In the genomic region with DNA sequence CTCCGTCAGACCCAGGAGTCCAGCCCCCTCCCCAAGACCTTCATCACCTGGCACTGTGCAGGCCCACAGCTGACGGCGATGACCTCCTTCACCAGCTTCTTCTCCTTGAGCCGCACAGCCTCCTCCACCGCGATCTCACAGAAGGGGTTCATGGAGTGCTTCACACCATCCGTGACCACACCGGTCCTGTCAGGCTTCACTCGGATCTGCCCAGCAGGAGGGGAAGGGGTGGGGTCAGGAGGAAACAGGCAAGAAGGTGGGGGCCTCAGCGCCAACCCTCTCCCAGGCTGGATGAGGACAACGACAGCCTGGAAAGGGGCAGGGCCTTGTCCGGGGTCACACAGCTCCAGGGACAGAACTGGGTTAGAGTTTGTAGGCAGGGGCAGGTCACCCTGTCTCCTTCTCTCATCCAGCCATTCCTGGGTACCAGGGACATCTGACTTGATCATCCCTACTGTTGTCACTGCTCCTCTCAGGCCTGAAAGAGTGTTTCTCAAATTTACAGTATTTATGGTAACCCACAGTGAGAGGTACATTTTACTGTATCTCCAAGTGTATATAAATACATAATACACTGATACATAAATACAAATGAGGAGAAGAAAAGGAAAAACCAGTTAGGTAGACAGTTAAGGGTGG, we compare ENCODE assay signal across 1 cellular context.
TF ChIP-seq lines count a peak whose summit lies in the region.

No MANE protein-coding gene starts in this region.

TF ChIP-seq in HepG2, 621 proteins besides CTCF, POLR2A, EP300 and RAD21 (continued from another document and continues in another):
- TF ChIP-seq, protein P1, sequence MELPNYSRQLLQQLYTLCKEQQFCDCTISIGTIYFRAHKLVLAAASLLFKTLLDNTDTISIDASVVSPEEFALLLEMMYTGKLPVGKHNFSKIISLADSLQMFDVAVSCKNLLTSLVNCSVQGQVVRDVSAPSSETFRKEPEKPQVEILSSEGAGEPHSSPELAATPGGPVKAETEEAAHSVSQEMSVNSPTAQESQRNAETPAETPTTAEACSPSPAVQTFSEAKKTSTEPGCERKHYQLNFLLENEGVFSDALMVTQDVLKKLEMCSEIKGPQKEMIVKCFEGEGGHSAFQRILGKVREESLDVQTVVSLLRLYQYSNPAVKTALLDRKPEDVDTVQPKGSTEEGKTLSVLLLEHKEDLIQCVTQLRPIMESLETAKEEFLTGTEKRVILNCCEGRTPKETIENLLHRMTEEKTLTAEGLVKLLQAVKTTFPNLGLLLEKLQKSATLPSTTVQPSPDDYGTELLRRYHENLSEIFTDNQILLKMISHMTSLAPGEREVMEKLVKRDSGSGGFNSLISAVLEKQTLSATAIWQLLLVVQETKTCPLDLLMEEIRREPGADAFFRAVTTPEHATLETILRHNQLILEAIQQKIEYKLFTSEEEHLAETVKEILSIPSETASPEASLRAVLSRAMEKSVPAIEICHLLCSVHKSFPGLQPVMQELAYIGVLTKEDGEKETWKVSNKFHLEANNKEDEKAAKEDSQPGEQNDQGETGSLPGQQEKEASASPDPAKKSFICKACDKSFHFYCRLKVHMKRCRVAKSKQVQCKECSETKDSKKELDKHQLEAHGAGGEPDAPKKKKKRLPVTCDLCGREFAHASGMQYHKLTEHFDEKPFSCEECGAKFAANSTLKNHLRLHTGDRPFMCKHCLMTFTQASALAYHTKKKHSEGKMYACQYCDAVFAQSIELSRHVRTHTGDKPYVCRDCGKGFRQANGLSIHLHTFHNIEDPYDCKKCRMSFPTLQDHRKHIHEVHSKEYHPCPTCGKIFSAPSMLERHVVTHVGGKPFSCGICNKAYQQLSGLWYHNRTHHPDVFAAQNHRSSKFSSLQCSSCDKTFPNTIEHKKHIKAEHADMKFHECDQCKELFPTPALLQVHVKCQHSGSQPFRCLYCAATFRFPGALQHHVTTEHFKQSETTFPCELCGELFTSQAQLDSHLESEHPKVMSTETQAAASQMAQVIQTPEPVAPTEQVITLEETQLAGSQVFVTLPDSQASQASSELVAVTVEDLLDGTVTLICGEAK (IDR thresholded peaks at IDR 0.05), result no peak
- TF ChIP-seq, protein P1 (CRISPR knock-in tag; IDR thresholded peaks at IDR 0.05), result peak; percentile 10; the same call in 1 of the 2 replicates
- TF ChIP-seq NCOA1 (CRISPR knock-in tag; IDR thresholded peaks at IDR 0.05), result no peak
- no peak for TF ChIP-seq ZMAT3 (CRISPR knock-in tag; conservative IDR thresholded peaks at IDR 0.05)
- TF ChIP-seq ZNF777 (CRISPR knock-in tag; IDR thresholded peaks at IDR 0.05), result no peak
- TF ChIP-seq ZNF772 (CRISPR knock-in tag; IDR thresholded peaks at IDR 0.05), result 0 out of 2 replicates have a peak, but pooled peaks have one; percentile 13
- TF ChIP-seq, protein P2, sequence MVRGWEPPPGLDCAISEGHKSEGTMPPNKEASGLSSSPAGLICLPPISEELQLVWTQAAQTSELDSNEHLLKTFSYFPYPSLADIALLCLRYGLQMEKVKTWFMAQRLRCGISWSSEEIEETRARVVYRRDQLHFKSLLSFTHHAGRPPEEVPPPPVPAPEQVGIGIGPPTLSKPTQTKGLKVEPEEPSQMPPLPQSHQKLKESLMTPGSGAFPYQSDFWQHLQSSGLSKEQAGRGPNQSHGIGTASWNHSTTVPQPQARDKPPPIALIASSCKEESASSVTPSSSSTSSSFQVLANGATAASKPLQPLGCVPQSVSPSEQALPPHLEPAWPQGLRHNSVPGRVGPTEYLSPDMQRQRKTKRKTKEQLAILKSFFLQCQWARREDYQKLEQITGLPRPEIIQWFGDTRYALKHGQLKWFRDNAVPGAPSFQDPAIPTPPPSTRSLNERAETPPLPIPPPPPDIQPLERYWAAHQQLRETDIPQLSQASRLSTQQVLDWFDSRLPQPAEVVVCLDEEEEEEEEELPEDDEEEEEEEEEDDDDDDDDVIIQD (CRISPR knock-in tag; IDR thresholded peaks at IDR 0.05; ENCODE audit: low read depth), result no peak
- TF ChIP-seq ZNF17 (CRISPR knock-in tag; IDR thresholded peaks at IDR 0.05), result no peak
- no peak for TF ChIP-seq ZNF281 (CRISPR knock-in tag; IDR thresholded peaks at IDR 0.05; ENCODE audit: borderline replicate concordance)
- peak; percentile 44; the same call in 1 of the 2 replicates for TF ChIP-seq DNMT3B (CRISPR knock-in tag; conservative IDR thresholded peaks at IDR 0.05)
- TF ChIP-seq WIZ (CRISPR knock-in tag; IDR thresholded peaks at IDR 0.05), result no peak
- TF ChIP-seq ZNF543 (CRISPR knock-in tag; IDR thresholded peaks at IDR 0.05), result no peak
- TF ChIP-seq TBP (CRISPR knock-in tag; IDR thresholded peaks at IDR 0.05), result no peak
- TF ChIP-seq GATAD1 (CRISPR knock-in tag; IDR thresholded peaks at IDR 0.05), result peak; percentile 8; the same call in 1 of the 2 replicates
- TF ChIP-seq ZIK1 (CRISPR knock-in tag; IDR thresholded peaks at IDR 0.05; ENCODE audit: borderline replicate concordance, low read depth), result no peak
- TF ChIP-seq THAP7 (CRISPR knock-in tag; IDR thresholded peaks at IDR 0.05), result no peak
- TF ChIP-seq, protein P3, sequence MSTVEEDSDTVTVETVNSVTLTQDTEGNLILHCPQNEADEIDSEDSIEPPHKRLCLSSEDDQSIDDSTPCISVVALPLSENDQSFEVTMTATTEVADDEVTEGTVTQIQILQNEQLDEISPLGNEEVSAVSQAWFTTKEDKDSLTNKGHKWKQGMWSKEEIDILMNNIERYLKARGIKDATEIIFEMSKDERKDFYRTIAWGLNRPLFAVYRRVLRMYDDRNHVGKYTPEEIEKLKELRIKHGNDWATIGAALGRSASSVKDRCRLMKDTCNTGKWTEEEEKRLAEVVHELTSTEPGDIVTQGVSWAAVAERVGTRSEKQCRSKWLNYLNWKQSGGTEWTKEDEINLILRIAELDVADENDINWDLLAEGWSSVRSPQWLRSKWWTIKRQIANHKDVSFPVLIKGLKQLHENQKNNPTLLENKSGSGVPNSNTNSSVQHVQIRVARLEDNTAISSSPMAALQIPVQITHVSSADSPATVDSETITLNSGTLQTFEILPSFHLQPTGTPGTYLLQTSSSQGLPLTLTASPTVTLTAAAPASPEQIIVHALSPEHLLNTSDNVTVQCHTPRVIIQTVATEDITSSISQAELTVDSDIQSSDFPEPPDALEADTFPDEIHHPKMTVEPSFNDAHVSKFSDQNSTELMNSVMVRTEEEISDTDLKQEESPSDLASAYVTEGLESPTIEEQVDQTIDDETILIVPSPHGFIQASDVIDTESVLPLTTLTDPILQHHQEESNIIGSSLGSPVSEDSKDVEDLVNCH (CRISPR knock-in tag; IDR thresholded peaks at IDR 0.05), result no peak
- no peak for TF ChIP-seq GABPA (IDR thresholded peaks at IDR 0.05; ENCODE audit: low read depth, low read length)
- TF ChIP-seq GABPA (CRISPR knock-in tag; IDR thresholded peaks at IDR 0.05; ENCODE audit: low read depth), result peak; percentile 28; the same call in 1 of the 2 replicates
- TF ChIP-seq, protein P4, sequence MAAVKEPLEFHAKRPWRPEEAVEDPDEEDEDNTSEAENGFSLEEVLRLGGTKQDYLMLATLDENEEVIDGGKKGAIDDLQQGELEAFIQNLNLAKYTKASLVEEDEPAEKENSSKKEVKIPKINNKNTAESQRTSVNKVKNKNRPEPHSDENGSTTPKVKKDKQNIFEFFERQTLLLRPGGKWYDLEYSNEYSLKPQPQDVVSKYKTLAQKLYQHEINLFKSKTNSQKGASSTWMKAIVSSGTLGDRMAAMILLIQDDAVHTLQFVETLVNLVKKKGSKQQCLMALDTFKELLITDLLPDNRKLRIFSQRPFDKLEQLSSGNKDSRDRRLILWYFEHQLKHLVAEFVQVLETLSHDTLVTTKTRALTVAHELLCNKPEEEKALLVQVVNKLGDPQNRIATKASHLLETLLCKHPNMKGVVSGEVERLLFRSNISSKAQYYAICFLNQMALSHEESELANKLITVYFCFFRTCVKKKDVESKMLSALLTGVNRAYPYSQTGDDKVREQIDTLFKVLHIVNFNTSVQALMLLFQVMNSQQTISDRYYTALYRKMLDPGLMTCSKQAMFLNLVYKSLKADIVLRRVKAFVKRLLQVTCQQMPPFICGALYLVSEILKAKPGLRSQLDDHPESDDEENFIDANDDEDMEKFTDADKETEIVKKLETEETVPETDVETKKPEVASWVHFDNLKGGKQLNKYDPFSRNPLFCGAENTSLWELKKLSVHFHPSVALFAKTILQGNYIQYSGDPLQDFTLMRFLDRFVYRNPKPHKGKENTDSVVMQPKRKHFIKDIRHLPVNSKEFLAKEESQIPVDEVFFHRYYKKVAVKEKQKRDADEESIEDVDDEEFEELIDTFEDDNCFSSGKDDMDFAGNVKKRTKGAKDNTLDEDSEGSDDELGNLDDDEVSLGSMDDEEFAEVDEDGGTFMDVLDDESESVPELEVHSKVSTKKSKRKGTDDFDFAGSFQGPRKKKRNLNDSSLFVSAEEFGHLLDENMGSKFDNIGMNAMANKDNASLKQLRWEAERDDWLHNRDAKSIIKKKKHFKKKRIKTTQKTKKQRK (IDR thresholded peaks at IDR 0.05; ENCODE audit: low read length), result no peak
- TF ChIP-seq GLMP (CRISPR knock-in tag; IDR thresholded peaks at IDR 0.05; ENCODE audit: borderline replicate concordance), result no peak
- TF ChIP-seq ZNF24 (IDR thresholded peaks at IDR 0.05), result no peak
- TF ChIP-seq TBX2 (CRISPR knock-in tag; IDR thresholded peaks at IDR 0.05; ENCODE audit: borderline replicate concordance), result no peak
- no peak for TF ChIP-seq MZF1 (CRISPR knock-in tag; IDR thresholded peaks at IDR 0.05; ENCODE audit: borderline replicate concordance)
- no peak for TF ChIP-seq MEF2D (CRISPR knock-in tag; IDR thresholded peaks at IDR 0.05)
- TF ChIP-seq ZNF30 (CRISPR knock-in tag; IDR thresholded peaks at IDR 0.05), result no peak
- no peak for TF ChIP-seq ZNF343 (CRISPR knock-in tag; IDR thresholded peaks at IDR 0.05)
- TF ChIP-seq ARHGAP35 (CRISPR knock-in tag; IDR thresholded peaks at IDR 0.05; ENCODE audit: borderline replicate concordance), result no peak
- no peak; the same call in 1 of the 2 replicates for TF ChIP-seq CBX5 (CRISPR knock-in tag; IDR thresholded peaks at IDR 0.05; ENCODE audit: borderline replicate concordance)
- 0 out of 2 replicates have a peak, but pooled peaks have one; percentile 60 for TF ChIP-seq FOXO1 (CRISPR knock-in tag; IDR thresholded peaks at IDR 0.05)
- no peak for TF ChIP-seq GTF2F1 (IDR thresholded peaks at IDR 0.05; ENCODE audit: low read length)
